In the genomic region with DNA sequence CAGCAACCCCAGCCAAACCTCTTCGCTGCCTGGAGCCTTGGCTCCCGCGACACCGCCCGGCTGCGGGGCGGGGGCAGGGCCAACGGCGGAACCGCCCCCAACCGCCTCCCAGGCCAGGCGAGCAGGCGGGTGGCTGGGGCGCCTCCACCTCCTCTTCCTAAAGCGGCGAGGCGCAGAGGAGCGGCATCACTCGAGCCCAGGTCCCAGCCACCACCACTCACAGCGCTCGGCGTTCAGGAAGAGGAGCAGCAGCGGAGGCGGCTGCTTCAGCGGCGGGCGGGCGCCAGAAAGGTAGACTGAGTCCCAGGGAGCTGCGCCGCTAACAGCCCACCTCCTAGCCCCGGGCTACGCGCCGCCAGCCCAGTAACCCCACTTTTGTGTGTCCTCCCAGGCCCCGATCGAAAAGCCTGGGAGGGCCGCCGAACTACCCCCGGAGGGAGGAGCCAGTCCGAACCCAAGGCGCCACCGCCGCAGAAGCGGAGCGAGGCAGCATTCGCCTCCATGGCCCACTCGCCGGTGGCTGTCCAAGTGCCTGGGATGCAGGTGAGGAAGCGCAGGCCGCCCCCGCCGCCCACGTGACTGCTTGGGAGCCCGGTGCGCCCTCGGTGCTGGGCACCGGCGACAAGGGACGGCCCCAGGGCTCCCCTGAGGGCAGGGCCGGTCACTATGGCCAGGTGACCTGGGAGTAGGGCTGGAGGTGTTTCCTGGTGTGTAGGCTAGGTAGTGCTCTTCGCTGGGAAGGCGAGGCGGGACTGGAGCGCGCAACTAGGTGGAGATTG, we compare ENCODE assay signal across 8 cellular contexts. TPM values are rescaled to one million over a fixed set of nuclear protein-coding genes. Genes with fewer than 3 reads are reported as not detected.
DNase-seq lines count a peak whose midpoint lies in the region; ATAC-seq and TF ChIP-seq lines count a peak whose summit lies in the region.

Gene STK26, plus strand, starts transcription at position 186 of the 779 bp plus-strand sequence. Its CDS starts 316 bp downstream, at position 502.

- peaks cover 3% of the 10 kb centered on the region for H3K27me3 ChIP-seq in A673 (replicated peaks; ENCODE audit: insufficient read depth, low read depth, low read length, poor library complexity)

- peak within 1 kb of the TSS; percentile 79 for H3K27ac ChIP-seq in A673 (ENCODE audit: low read depth, low read length, poor library complexity, severe bottlenecking)

- no peaks in the 10 kb centered on the region for H3K4me1 ChIP-seq in A673 (ENCODE audit: insufficient read depth, low read length, poor library complexity, severe bottlenecking)

- BruUV-seq in A673 (replicated peaks; lab: Mats Ljungman, UMichigan) = no TSS peak

- peak within 1 kb of the TSS; percentile 72 for H3K4me3 ChIP-seq in A673 (ENCODE audit: low read depth, low read length, poor library complexity, severe bottlenecking)

- no peaks in the 10 kb centered on the region for H3K9me3 ChIP-seq in A673 (ENCODE audit: low read depth, low read length, poor library complexity, severe bottlenecking)

- intact Hi-C loops in A673 (cut with micrococcal nuclease; ENCODE audit: unreplicated experiment) = no loop called here

- TF ChIP-seq CTCF in A673 (conservative IDR thresholded peaks at IDR 0.05; ENCODE audit: low read depth, low read length) = no peak

- POLR2A ChIA-PET in A673 (lab: Charles Lee; ENCODE audit: low non-redundant PET) = no interaction called here

- CTCF ChIA-PET in A673 (lab: Charles Lee) = no interaction called here

- peak; percentile 50 for ATAC-seq in GM18520 (IDR thresholded peaks at IDR 0.05; ENCODE audit: unreplicated experiment)
- peak; percentile 76 for ATAC-seq in HG03025 (IDR thresholded peaks at IDR 0.05; ENCODE audit: low FRiP score, unreplicated experiment)
- peak; percentile 85 to 86 for ATAC-seq in activated CD4-positive, CD25-positive, alpha-beta regulatory T cell treated with anti-CD3 and anti-CD28 coated beads, Interleukin-2, amount 50 U/mL, for 24 hours
- peak; percentile 94 for ATAC-seq in left lobe of liver

- H3K36me3 ChIP-seq in A673 (ENCODE audit: insufficient read depth, low read length, poor library complexity, severe bottlenecking) = no peaks in the 10 kb centered on the region

- DNase-seq in A673 (ENCODE audit: low spot score) = peak; percentile 88
- peak; percentile 22 for DNase-seq in NCI-H2196 treated with DMSO at 0.1 percent for 48 hours (lab: John Stamatoyannopoulos, UW; ENCODE audit: unreplicated experiment)
- peak; percentile 65 for DNase-seq in cerebellum (ENCODE audit: low spot score)
- peak; percentile 71 for DNase-seq in left lobe of liver (ENCODE audit: low spot score)
- peak; percentile 73 for DNase-seq in stimulated activated CD4-positive, alpha-beta T cell treated with anti-CD3 and anti-CD28 coated beads, Interleukin-4, amount 100 ng/mL, for 1 hour

RNA-seq across cellular contexts. Expression of gene STK26, which starts in this region (rescaled TPM):
- total RNA-seq in A673 (2021) = 60.8 and 61.0 TPM in 2 replicates
- 2.5 TPM for total RNA-seq in cerebellum
- 3.2 TPM for total RNA-seq in left lobe of liver

Comparison
In these comparisons a context has a peak if more than half of its experiments do, and no peak if none do; other contexts are left out.
1. Peak in every context shown above with its lines: DNase-seq, ATAC-seq, H3K4me3 ChIP-seq and H3K27ac ChIP-seq.
2. RNA of gene STK26 (total RNA-seq): 60.8 to 61.0 TPM in A673; 3.2 TPM in left lobe of liver (single experiment) and 2.5 TPM in cerebellum (single experiment); every median in the first group is over 10 times any median in the second.
3. DNase-seq: peak in every context shown above with its lines; median percentile 88 in A673; 73 in stimulated activated CD4-positive, alpha-beta T cell treated with anti-CD3 and anti-CD28 coated beads, Interleukin-4, amount 100 ng/mL, for 1 hour; 71 in left lobe of liver; 65 in cerebellum; 22 in NCI-H2196 treated with DMSO at 0.1 percent for 48 hours.